Comparison of ENCODE assay signal across 17 cellular contexts in the genomic region with DNA sequence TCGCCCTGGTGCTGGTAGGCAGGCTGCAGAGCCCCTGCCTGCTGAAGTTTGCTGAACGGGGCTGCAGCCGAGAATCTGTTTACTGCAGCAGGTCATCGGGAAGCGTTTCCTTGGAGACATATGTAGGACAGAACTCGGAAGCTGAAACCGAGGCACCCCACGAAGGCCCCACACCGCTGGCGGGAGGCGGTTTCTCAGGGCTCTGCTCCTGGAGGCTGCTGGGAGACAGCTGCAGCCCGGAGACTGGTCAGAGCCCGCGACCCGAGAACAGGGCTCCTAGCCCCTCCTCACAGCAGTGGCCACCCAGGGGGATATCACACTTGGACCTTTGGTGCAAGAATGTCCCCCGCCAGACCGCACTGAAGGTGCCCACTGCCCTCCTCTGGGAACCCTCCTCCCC.
"Had no signal": no experiment of that assay in that cellular context is flagged by ENCODE, and none has a peak within 500 bp of the region (broad histone marks: within the 10 kb centered on the region; RNA-seq: fewer than 3 reads in every experiment).

No MANE protein-coding gene starts in this region.

- DNase-seq: activated CD4-positive, alpha-beta T cell treated with anti-CD3 and anti-CD28 coated beads for 48 hours; activated CD8-positive, alpha-beta T cell treated with anti-CD3 and anti-CD28 coated beads for 36 hours; activated effector memory CD4-positive, alpha-beta T cell treated with Interleukin-2 at 50 U/mL for 16 hours; activated naive CD4-positive, alpha-beta T cell treated with anti-CD3 and anti-CD28 coated beads, Interleukin-2, amount 50 U/mL, for 16 hours; activated T-cell treated with anti-CD3 and anti-CD28 coated beads, Interleukin-2, amount 50 U/mL, for 4 hours; caudate nucleus; colonic mucosa; foreskin keratinocyte; glutamatergic neuron; immature natural killer cell; left cardiac atrium; lower lobe of right lung; psoas muscle; stimulated activated naive CD8-positive, alpha-beta T cell treated with anti-CD3 and anti-CD28 coated beads, Interleukin-15, Interleukin-2, amounts not matched to agents 100 U/mL and 50 U/mL, for 24 hours; T-helper 2 cell had no signal

- H3K4me3 ChIP-seq: colonic mucosa, lower lobe of right lung, psoas muscle, suprapubic skin had no signal

- H3K27me3 ChIP-seq: colonic mucosa, foreskin keratinocyte had no signal

- H3K4me1 ChIP-seq: colonic mucosa, lower lobe of right lung, psoas muscle had no signal

- ATAC-seq: activated CD8-positive, alpha-beta T cell treated with anti-CD3 and anti-CD28 coated beads for 36 hours; activated T-cell treated with anti-CD3 and anti-CD28 coated beads, Interleukin-2, amount 50 U/mL, for 4 hours; foreskin keratinocyte; left cardiac atrium; lower lobe of right lung; psoas muscle; sciatic nerve; stimulated activated naive CD8-positive, alpha-beta T cell treated with anti-CD3 and anti-CD28 coated beads, Interleukin-15, Interleukin-2, amounts not matched to agents 100 U/mL and 50 U/mL, for 24 hours had no signal

- H3K36me3 ChIP-seq: colonic mucosa, lower lobe of right lung, suprapubic skin had no signal

- H3K27ac ChIP-seq: colonic mucosa, foreskin keratinocyte, lower lobe of right lung, psoas muscle, suprapubic skin had no signal

- H3K9me3 ChIP-seq: colonic mucosa, lower lobe of right lung, psoas muscle, suprapubic skin had no signal
